In the genomic region with DNA sequence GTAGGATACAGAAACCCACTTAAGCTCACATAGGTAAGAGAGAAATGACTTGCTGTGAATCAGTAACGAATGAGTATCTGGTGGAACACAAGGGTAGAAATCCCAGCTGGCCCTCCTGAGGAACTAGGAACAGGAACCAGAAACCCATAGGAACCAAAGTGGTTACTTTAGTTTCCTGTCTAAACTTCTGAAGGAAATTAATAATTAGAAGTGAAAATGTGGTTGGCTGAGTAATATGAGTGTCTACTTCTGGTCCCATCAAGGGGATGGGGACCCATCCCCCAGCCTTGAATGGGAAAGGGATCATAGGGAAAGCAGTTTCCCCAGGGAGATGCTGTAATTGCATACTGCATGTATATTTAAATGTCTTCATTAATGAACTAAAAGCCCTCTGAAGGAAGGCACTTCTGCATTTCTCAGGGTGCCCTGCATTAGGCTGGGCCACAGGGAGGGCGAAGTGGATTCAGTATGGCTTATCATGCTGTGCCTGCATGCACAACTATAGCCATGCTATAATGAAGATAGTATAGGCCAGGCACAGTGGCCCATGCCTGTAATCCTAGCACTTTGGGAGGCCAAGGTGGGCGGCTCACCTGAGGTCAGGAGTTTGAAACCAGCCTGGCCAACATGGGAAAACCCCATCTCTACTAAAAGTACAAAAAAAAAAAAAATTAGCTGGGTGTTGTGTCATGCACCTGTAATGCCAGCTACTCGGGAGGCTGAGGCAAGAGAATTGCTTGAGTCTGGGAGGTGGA, we compare ENCODE assay signal across 8 cellular contexts.
DNase-seq lines count a peak whose midpoint lies in the region; ATAC-seq lines count a peak whose summit lies in the region.

No MANE protein-coding gene starts in this region.

- no peaks in the 10 kb centered on the region for H3K27me3 Mint-ChIP-seq in T-helper 2 cell treated with Interferon-gamma antibody and Interleukin-4, amounts not matched to agents 5 μg/mL and 100 μg/mL, for 36 hours (ENCODE audit: low read depth)
- H3K27me3 Mint-ChIP-seq in stimulated activated memory B cell treated with anti-CD40 and anti-IgM and Interleukin-4, amounts not matched to agents 10 μg/mL and 1 μg/mL and 100 μg/mL, for 72 hours: no peaks in the 10 kb centered on the region

- DNase-seq in activated T-cell treated with anti-CD3 and anti-CD28 coated beads for 48 hours (ENCODE audit: low read depth) (peak; percentile 22), NCI-H1930 (lab: John Stamatoyannopoulos, UW) (no peak), NCI-H187 (lab: John Stamatoyannopoulos, UW) (no peak), NCI-H345 (lab: John Stamatoyannopoulos, UW) (no peak)
- no peak for DNase-seq in activated T-cell treated with anti-CD3 and anti-CD28 coated beads, Interleukin-2, amount 50 U/mL, for 1 hour
- DNase-seq in T-helper 2 cell treated with Interferon-gamma antibody and Interleukin-4, amounts not matched to agents 5 μg/mL and 100 μg/mL, for 36 hours (ENCODE audit: low spot score): peak; percentile 29

- peak; percentile 56 for ATAC-seq in HG02943 (IDR thresholded peaks at IDR 0.05; ENCODE audit: low read depth, unreplicated experiment)
- ATAC-seq in stimulated activated memory B cell treated with anti-CD40 and anti-IgM and Interleukin-4, amounts not matched to agents 10 μg/mL and 1 μg/mL and 100 μg/mL, for 72 hours: peak; percentile 92

- H3K4me3 Mint-ChIP-seq in T-helper 2 cell treated with Interferon-gamma antibody and Interleukin-4, amounts not matched to agents 5 μg/mL and 100 μg/mL, for 36 hours: peak overlapping the region; percentile 30
- H3K4me3 Mint-ChIP-seq in stimulated activated memory B cell treated with anti-CD40 and anti-IgM and Interleukin-4, amounts not matched to agents 10 μg/mL and 1 μg/mL and 100 μg/mL, for 72 hours: no peak overlapping the region

- H3K27ac Mint-ChIP-seq in T-helper 2 cell treated with Interferon-gamma antibody and Interleukin-4, amounts not matched to agents 5 μg/mL and 100 μg/mL, for 36 hours: peak overlapping the region; percentile 33
- H3K27ac Mint-ChIP-seq in stimulated activated memory B cell treated with anti-CD40 and anti-IgM and Interleukin-4, amounts not matched to agents 10 μg/mL and 1 μg/mL and 100 μg/mL, for 72 hours: peak overlapping the region; percentile 69

- peaks cover 9% of the 10 kb centered on the region for H3K36me3 Mint-ChIP-seq in T-helper 2 cell treated with Interferon-gamma antibody and Interleukin-4, amounts not matched to agents 5 μg/mL and 100 μg/mL, for 36 hours (ENCODE audit: low read depth)
- peaks cover 12% of the 10 kb centered on the region for H3K36me3 Mint-ChIP-seq in stimulated activated memory B cell treated with anti-CD40 and anti-IgM and Interleukin-4, amounts not matched to agents 10 μg/mL and 1 μg/mL and 100 μg/mL, for 72 hours

- H3K4me1 Mint-ChIP-seq in T-helper 2 cell treated with Interferon-gamma antibody and Interleukin-4, amounts not matched to agents 5 μg/mL and 100 μg/mL, for 36 hours (ENCODE audit: low read depth): peaks cover 42% of the 10 kb centered on the region
- peaks cover 44% of the 10 kb centered on the region for H3K4me1 Mint-ChIP-seq in stimulated activated memory B cell treated with anti-CD40 and anti-IgM and Interleukin-4, amounts not matched to agents 10 μg/mL and 1 μg/mL and 100 μg/mL, for 72 hours

- H3K9me3 Mint-ChIP-seq in T-helper 2 cell treated with Interferon-gamma antibody and Interleukin-4, amounts not matched to agents 5 μg/mL and 100 μg/mL, for 36 hours: no peaks in the 10 kb centered on the region
- no peaks in the 10 kb centered on the region for H3K9me3 Mint-ChIP-seq in stimulated activated memory B cell treated with anti-CD40 and anti-IgM and Interleukin-4, amounts not matched to agents 10 μg/mL and 1 μg/mL and 100 μg/mL, for 72 hours

Comparison
In these comparisons a context has a peak if more than half of its experiments do, and no peak if none do; other contexts are left out.
1. DNase-seq: peak in activated T-cell treated with anti-CD3 and anti-CD28 coated beads for 48 hours (single experiment) and T-helper 2 cell treated with Interferon-gamma antibody and Interleukin-4, amounts not matched to agents 5 μg/mL and 100 μg/mL, for 36 hours (single experiment); none in activated T-cell treated with anti-CD3 and anti-CD28 coated beads, Interleukin-2, amount 50 U/mL, for 1 hour (single experiment), NCI-H1930 (0 of 2), NCI-H187 (0 of 2) and NCI-H345 (single experiment).